In the genomic region with DNA sequence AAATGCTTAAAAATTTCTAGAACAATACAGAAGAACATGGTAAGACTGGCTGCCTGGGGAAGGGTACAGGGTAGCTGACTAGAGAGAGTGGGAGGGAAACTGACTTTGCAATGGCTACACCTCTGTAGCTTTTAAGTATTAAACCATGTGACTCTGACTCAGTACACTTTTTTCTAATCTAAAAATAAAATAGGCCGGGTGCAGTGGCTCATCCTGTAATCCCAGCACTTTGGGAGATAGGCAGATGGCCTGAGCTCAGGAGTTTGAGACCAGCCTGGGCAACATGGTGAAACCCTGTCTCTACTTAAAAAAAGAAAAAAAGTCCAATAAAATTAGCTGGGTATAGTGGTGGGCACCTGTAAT, we compare ENCODE assay signal across 11 cellular contexts. TPM values are rescaled to one million over a fixed set of nuclear protein-coding genes. Genes with fewer than 3 reads are reported as not detected.
DNase-seq lines count a peak whose midpoint lies in the region; ATAC-seq, FAIRE-seq and TF ChIP-seq lines count a peak whose summit lies in the region.
"Had no signal": no experiment of that assay in that cellular context is flagged by ENCODE, and none has a peak within 500 bp of the region (broad histone marks: within the 10 kb centered on the region; RNA-seq: fewer than 3 reads in every experiment).

No MANE protein-coding gene starts in this region.

- peaks cover 0 to 24% of the 10 kb centered on the region in 2 donors for H3K4me1 ChIP-seq in right atrium auricular region

- H3K9me3 ChIP-seq in right atrium auricular region, result no peaks in the 10 kb centered on the region

- FAIRE-seq in urothelium cell line (lab: Jason Lieb, UNC), result no peak

- intact Hi-C loops in Right ventricle myocardium inferior (cut with DNase I), result no loop called here

- H3K36me3 ChIP-seq in right atrium auricular region (no peaks in the 10 kb centered on the region), brain microvascular endothelial cell (replicated peaks) (no peaks in the 10 kb centered on the region)

- TF ChIP-seq CTCF in right atrium auricular region (IDR thresholded peaks at IDR 0.05) (no peak), brain microvascular endothelial cell (IDR thresholded peaks at IDR 0.05; ENCODE audit: low read depth, low read length, missing control alignments) (no peak)

- H3K27ac ChIP-seq in right atrium auricular region (peak overlapping the region in 1 of 2 donors; percentile 56), brain microvascular endothelial cell (peak overlapping the region; percentile 70)

- DNase-seq in Right ventricle myocardium inferior (ENCODE audit: missing footprints), result no peak
- DNase-seq in right atrium auricular region (ENCODE audit: low spot score), result no peak
- DNase-seq in brain microvascular endothelial cell, result peak; percentile 42
- DNase-seq in kidney tubule cell (ENCODE audit: low spot score), result peak; percentile 79
- DNase-seq in urothelium cell line (ENCODE audit: low spot score), result peak; percentile 63
- DNase-seq in NCI-H69 (lab: John Stamatoyannopoulos, UW), result no peak
- DNase-seq in NCI-H2029 (lab: John Stamatoyannopoulos, UW), result no peak
- DNase-seq: activated T-cell treated with anti-CD3 and anti-CD28 coated beads, Interleukin-2, amount 50 U/mL, for 1 hour; NCI-H1417 treated with DMSO at 0.1 percent for 48 hours had no signal

- in situ Hi-C loops in brain microvascular endothelial cell (cut with HindIII; ENCODE audit: low pct_ligation_motif_present, low sequenced_read_pairs), result no loop called here

- H3K27me3 ChIP-seq in right atrium auricular region, result no peaks in the 10 kb centered on the region
- H3K27me3 ChIP-seq in brain microvascular endothelial cell (replicated peaks), result no peaks in the 10 kb centered on the region

- peak; percentile 31 for ATAC-seq in Right ventricle myocardium inferior
- ATAC-seq in HG03469 (IDR thresholded peaks at IDR 0.05; ENCODE audit: unreplicated experiment), result no peak

- H3K4me3 ChIP-seq in right atrium auricular region (no peak overlapping the region), brain microvascular endothelial cell (ENCODE audit: low read depth, low read length) (no peak overlapping the region)

RNA-seq across cellular contexts. Expression of a gene that starts 18.5 kb away (rescaled TPM):
- 21.2 TPM for total RNA-seq in Right ventricle myocardium inferior
- 10 to 100 TPM; 19.5 to 23.4 TPM for total RNA-seq in right atrium auricular region

RNA-seq across cellular contexts. Expression of a gene that starts 52.7 kb away (rescaled TPM):
- 0.19 TPM for total RNA-seq in Right ventricle myocardium inferior
- total RNA-seq in right atrium auricular region, result not detected
- total RNA-seq: mononuclear cell had no signal

Comparison
In these comparisons a context has a peak if more than half of its experiments do, and no peak if none do; other contexts are left out.
1. DNase-seq: peak in brain microvascular endothelial cell (single experiment), kidney tubule cell (single experiment) and urothelium cell line (single experiment); none in Right ventricle myocardium inferior (single experiment), right atrium auricular region (single experiment), NCI-H69 (single experiment) and NCI-H2029 (single experiment).